Comparison of ENCODE assay signal across 8 cellular contexts in genomic region chr6:90397929-90398674, GRCh38.
DNase-seq lines count a peak whose midpoint lies in the region; ATAC-seq and TF ChIP-seq lines count a peak whose summit lies in the region.

No MANE protein-coding gene starts in this region.

- no peak for TF ChIP-seq CTCF in GM10266 (IDR thresholded peaks at IDR 0.05; ENCODE audit: control insufficient read depth, insufficient read depth, low read depth, missing control alignments)

- in situ Hi-C loops in SK-MEL-5 (cut with HindIII; ENCODE audit: low pct_unique_long_range_greater_than_20kb, low sequenced_read_pairs), result no loop called here

- peak; percentile 56 for ATAC-seq in GM18909 (IDR thresholded peaks at IDR 0.05; ENCODE audit: poor library complexity, unreplicated experiment)
- ATAC-seq in GM19324 (IDR thresholded peaks at IDR 0.05; ENCODE audit: low FRiP score, unreplicated experiment), result no peak
- ATAC-seq in HG02798 (IDR thresholded peaks at IDR 0.05; ENCODE audit: poor library complexity, unreplicated experiment), result no peak

- peak; percentile 3 for DNase-seq in SK-MEL-5 (ENCODE audit: low read depth, low spot score)
- peak; percentile 87 for DNase-seq in activated naive CD4-positive, alpha-beta T cell treated with anti-CD3 and anti-CD28 coated beads, Interleukin-2, amount 50 U/mL, for 16 hours
- peak; percentile 79 to 86 (median 84) for DNase-seq in stimulated activated CD4-positive, alpha-beta T cell treated with anti-CD3 and anti-CD28 coated beads, Interleukin-12 subunit alpha, Interleukin-12 subunit beta, amount 100 ng/mL, for 48 hours (ENCODE audit: low read depth in 2 of 3, low spot score in 1 of 3)
- DNase-seq in GM10266 (ENCODE audit: extremely low spot score), result no peak
- DNase-seq in DMS 273 (lab: John Stamatoyannopoulos, UW; ENCODE audit: unreplicated experiment), result no peak

Comparison
In these comparisons a context has a peak if more than half of its experiments do, and no peak if none do; other contexts are left out.
1. DNase-seq: peak in SK-MEL-5 (single experiment), activated naive CD4-positive, alpha-beta T cell treated with anti-CD3 and anti-CD28 coated beads, Interleukin-2, amount 50 U/mL, for 16 hours (single experiment) and stimulated activated CD4-positive, alpha-beta T cell treated with anti-CD3 and anti-CD28 coated beads, Interleukin-12 subunit alpha, Interleukin-12 subunit beta, amount 100 ng/mL, for 48 hours (3 of 3); none in GM10266 (single experiment) and DMS 273 (single experiment).